ENCODE assay signal across 1 cellular context in genomic region chrX:47577424-47577823, GRCh38.
A peak's percentile ranks its signal among the peaks of the same experiment; 100 is the strongest.
TF ChIP-seq lines count a peak whose summit lies in the region.

No MANE protein-coding gene starts in this region.

TF ChIP-seq in HepG2, 621 proteins besides CTCF, POLR2A, EP300 and RAD21:
- TF ChIP-seq PHF5A (CRISPR knock-in tag; IDR thresholded peaks at IDR 0.05; ENCODE audit: low read depth, unreplicated experiment) (no peak), ZNF768 (CRISPR knock-in tag; IDR thresholded peaks at IDR 0.05) (peak; percentile 76), MYPOP (CRISPR knock-in tag; IDR thresholded peaks at IDR 0.05) (no peak), NFIC (IDR thresholded peaks at IDR 0.05; ENCODE audit: low read length) (no peak), AKNA (CRISPR knock-in tag; IDR thresholded peaks at IDR 0.05; ENCODE audit: borderline replicate concordance) (no peak), ZNF652 (CRISPR knock-in tag; IDR thresholded peaks at IDR 0.05; ENCODE audit: borderline replicate concordance, low read depth) (no peak), ZFP1 (CRISPR knock-in tag; IDR thresholded peaks at IDR 0.05) (no peak)
